In genomic region chr5:158677490-158677838, GRCh38 we compare ENCODE assay signal across 27 cellular contexts.
DNase-seq lines count a peak whose midpoint lies in the region; ATAC-seq and TF ChIP-seq lines count a peak whose summit lies in the region.
"Had no signal": no experiment of that assay in that cellular context is flagged by ENCODE, and none has a peak within 500 bp of the region (broad histone marks: within the 10 kb centered on the region; RNA-seq: fewer than 3 reads in every experiment).

No MANE protein-coding gene starts in this region.

- no peaks in the 10 kb centered on the region for H3K79me1 ChIP-seq in neuronal stem cell (ENCODE audit: low read depth, low read length)

- no peak overlapping the region for H3K4me3 ChIP-seq in CD8-positive, alpha-beta T cell (ENCODE audit: low read depth, low read length)
- no peak overlapping the region for H3K4me3 ChIP-seq in Karpas-422 (ENCODE audit: low read length)
- no peak overlapping the region for H3K4me3 ChIP-seq in endodermal cell (ENCODE audit: low read length)
- H3K4me3 ChIP-seq in neuronal stem cell (ENCODE audit: low read length in 2 of 2), result no peak overlapping the region
- H3K4me3 ChIP-seq in right lobe of liver, result no peak overlapping the region
- H3K4me3 ChIP-seq: colonic mucosa, Peyer's patch, prostate gland had no signal

- intact Hi-C loops in CD8-positive, alpha-beta T cell (cut with DNase I, micrococcal nuclease), result no loop called here
- intact Hi-C loops in right lobe of liver (cut with DNase I), result no loop called here

- H2BK15ac ChIP-seq in neuronal stem cell (ENCODE audit: low read length), result no peak overlapping the region

- no peak overlapping the region for H3K18ac ChIP-seq in neuronal stem cell (ENCODE audit: low read length)

- no peak overlapping the region for H3K23ac ChIP-seq in neuronal stem cell (ENCODE audit: low read depth, low read length, poor library complexity)

- POLR2A ChIA-PET in CD8-positive, alpha-beta T cell (lab: Charles Lee), result no interaction called here

- no peak overlapping the region for H3K4ac ChIP-seq in neuronal stem cell (ENCODE audit: low read length)

- H3K9me3 ChIP-seq in CD8-positive, alpha-beta T cell (ENCODE audit: low read length), result no peaks in the 10 kb centered on the region
- H3K9me3 ChIP-seq in Karpas-422 (ENCODE audit: low read length) (no peaks in the 10 kb centered on the region), endodermal cell (ENCODE audit: control insufficient read depth, low read length) (no peaks in the 10 kb centered on the region), neuronal stem cell (replicated peaks in 1 of 2; ENCODE audit: control insufficient read depth in 2 of 2, insufficient read depth in 1 of 2, low read depth in 1 of 2, low read length in 2 of 2) (no peaks in the 10 kb centered on the region), right lobe of liver (no peaks in the 10 kb centered on the region)
- H3K9me3 ChIP-seq: colonic mucosa, Peyer's patch, prostate gland had no signal

- no peak overlapping the region for H2BK12ac ChIP-seq in neuronal stem cell (ENCODE audit: low read length)

- no peak for ATAC-seq in CD8-positive, alpha-beta T cell
- ATAC-seq in SK-N-SH treated with all-trans-retinoic acid at 6 μM for 48 hours, result no peak
- ATAC-seq in right lobe of liver, result no peak
- ATAC-seq: activated T-cell treated with anti-CD3 and anti-CD28 coated beads, Interleukin-2, amount 50 U/mL, for 4 hours; left lobe of liver; sciatic nerve had no signal

- no peaks in the 10 kb centered on the region for H3K36me3 Mint-ChIP-seq in CD8-positive, alpha-beta T cell
- no peaks in the 10 kb centered on the region for H3K36me3 Mint-ChIP-seq in endodermal cell (ENCODE audit: low read depth)
- H3K36me3 Mint-ChIP-seq: CD14-positive monocyte had no signal

- no peak overlapping the region for H2BK5ac ChIP-seq in neuronal stem cell (ENCODE audit: low read length)

- H2AFZ ChIP-seq in Karpas-422 (ENCODE audit: low read length) (no peak overlapping the region), neuronal stem cell (ENCODE audit: low read length) (peak overlapping the region; percentile 73)

- no peaks in the 10 kb centered on the region for H3K36me3 ChIP-seq in CD8-positive, alpha-beta T cell (ENCODE audit: insufficient read depth, low read length)
- H3K36me3 ChIP-seq in Karpas-422 (ENCODE audit: insufficient read depth, low read length) (no peaks in the 10 kb centered on the region), endodermal cell (ENCODE audit: control insufficient read depth, insufficient read depth, low read length) (no peaks in the 10 kb centered on the region), neuronal stem cell (replicated peaks in 1 of 2; ENCODE audit: control insufficient read depth in 2 of 2, insufficient read depth in 2 of 2, low read length in 2 of 2) (no peaks in the 10 kb centered on the region), right lobe of liver (no peaks in the 10 kb centered on the region)
- H3K36me3 ChIP-seq: colonic mucosa, Peyer's patch, prostate gland had no signal

- H2AK5ac ChIP-seq in neuronal stem cell (ENCODE audit: low read depth, low read length), result no peak overlapping the region

- H4K91ac ChIP-seq in neuronal stem cell (ENCODE audit: low read depth, low read length, poor library complexity), result no peak overlapping the region

- H3K4me2 ChIP-seq in Karpas-422 (ENCODE audit: low read depth, low read length, poor library complexity, severe bottlenecking) (peak overlapping the region; percentile 27), neuronal stem cell (ENCODE audit: insufficient read depth, low read length, poor library complexity, severe bottlenecking) (no peak overlapping the region)
- H3K4me2 ChIP-seq: KMS-11 had no signal

- no peak overlapping the region for H3K9ac ChIP-seq in Karpas-422 (ENCODE audit: low read length)
- no peak overlapping the region for H3K9ac ChIP-seq in endodermal cell (ENCODE audit: extremely low read depth, low read length, poor library complexity, severe bottlenecking)
- no peak overlapping the region for H3K9ac ChIP-seq in neuronal stem cell (ENCODE audit: low read depth, low read length, poor library complexity)
- H3K9ac ChIP-seq: KMS-11 had no signal

- H4K20me1 ChIP-seq in Karpas-422 (ENCODE audit: insufficient read depth, low read depth, low read length), result no peaks in the 10 kb centered on the region

- 85% methylated on average over 5 to 7 of the region's 7 CpGs for WGBS in endodermal cell (ENCODE audit: insufficient coverage in 1 of 2, insufficient read length in 1 of 2), 2 experiments
- no CpG with 5 or more reads among the region's 7 CpGs for WGBS in neuronal stem cell (ENCODE audit: extremely low coverage in 2 of 2, insufficient read length in 2 of 2, insufficient replicate concordance in 1 of 2), 2 donors
- 84% methylated on average over 7 of the region's 7 CpGs for WGBS in right lobe of liver (ENCODE audit: insufficient coverage, low coverage, low lambda C conversion rate, missing lambda C conversion rate)

- H3K4me3 Mint-ChIP-seq in CD8-positive, alpha-beta T cell, result no peak overlapping the region
- no peak overlapping the region for H3K4me3 Mint-ChIP-seq in endodermal cell
- H3K4me3 Mint-ChIP-seq: activated T-cell treated with anti-CD3 and anti-CD28 coated beads, Interleukin-2, amount 50 U/mL, for 4 hours had no signal

- no peak overlapping the region for H3K27ac ChIP-seq in CD8-positive, alpha-beta T cell (ENCODE audit: low read depth, low read length)
- H3K27ac ChIP-seq in Karpas-422 (ENCODE audit: low read length), result no peak overlapping the region
- no peak overlapping the region for H3K27ac ChIP-seq in endodermal cell (ENCODE audit: low read depth, low read length)
- H3K27ac ChIP-seq in neuronal stem cell (replicated peaks; ENCODE audit: low read length), result no peak overlapping the region
- no peak overlapping the region for H3K27ac ChIP-seq in right lobe of liver
- H3K27ac ChIP-seq: colonic mucosa, HL-60, KMS-11, prostate gland had no signal

- H3K4me1 ChIP-seq in CD8-positive, alpha-beta T cell (ENCODE audit: insufficient read depth, low read length), result no peaks in the 10 kb centered on the region
- H3K4me1 ChIP-seq in Karpas-422 (ENCODE audit: low read length) (peaks cover 23% of the 10 kb centered on the region), endodermal cell (ENCODE audit: control insufficient read depth, insufficient read depth, low read length) (no peaks in the 10 kb centered on the region), neuronal stem cell (ENCODE audit: control insufficient read depth in 2 of 2, insufficient read depth in 1 of 2, low read depth in 1 of 2, low read length in 2 of 2) (peaks cover 0 to 1% of the 10 kb centered on the region in 2 donors), right lobe of liver (no peaks in the 10 kb centered on the region)
- H3K4me1 ChIP-seq: colonic mucosa, prostate gland had no signal

- TF ChIP-seq CTCF in CD8-positive, alpha-beta T cell (IDR thresholded peaks at IDR 0.05), result no peak
- peak; percentile 41 for TF ChIP-seq CTCF in endodermal cell (conservative IDR thresholded peaks at IDR 0.05)
- TF ChIP-seq CTCF in right lobe of liver (IDR thresholded peaks at IDR 0.05), result no peak

- H3K14ac ChIP-seq in neuronal stem cell (ENCODE audit: low read length), result no peak overlapping the region

- H3K79me2 ChIP-seq in Karpas-422 (ENCODE audit: low read length), result no peaks in the 10 kb centered on the region

- H3K27ac Mint-ChIP-seq in CD8-positive, alpha-beta T cell, result peak overlapping the region; percentile 11
- no peak overlapping the region for H3K27ac Mint-ChIP-seq in endodermal cell

- H3K9me3 Mint-ChIP-seq in CD8-positive, alpha-beta T cell, result no peaks in the 10 kb centered on the region
- no peaks in the 10 kb centered on the region for H3K9me3 Mint-ChIP-seq in endodermal cell
- H3K9me3 Mint-ChIP-seq: activated T-cell treated with anti-CD3 and anti-CD28 coated beads, Interleukin-2, amount 50 U/mL, for 4 hours had no signal

- CTCF ChIA-PET in CD8-positive, alpha-beta T cell (lab: Charles Lee), result interaction anchor here (0.9 to 1.3 kb wide), 2 partner anchors 17 to 502 kb away, joined by 3 to 4 read pairs; no protein-coding TSS in a partner anchor

- H3K27me3 ChIP-seq in CD8-positive, alpha-beta T cell (ENCODE audit: insufficient read depth, low read length), result no peaks in the 10 kb centered on the region
- no peaks in the 10 kb centered on the region for H3K27me3 ChIP-seq in Karpas-422 (ENCODE audit: low read length)
- no peaks in the 10 kb centered on the region for H3K27me3 ChIP-seq in endodermal cell (ENCODE audit: control insufficient read depth, insufficient read depth, low read length, poor library complexity, severe bottlenecking)
- no peaks in the 10 kb centered on the region for H3K27me3 ChIP-seq in neuronal stem cell (ENCODE audit: control insufficient read depth in 3 of 3, insufficient read depth in 3 of 3, low read depth in 1 of 3, low read length in 3 of 3)
- no peaks in the 10 kb centered on the region for H3K27me3 ChIP-seq in right lobe of liver
- H3K27me3 ChIP-seq: colonic mucosa, Peyer's patch had no signal

- H3K4me1 Mint-ChIP-seq in CD8-positive, alpha-beta T cell (ENCODE audit: low read depth), result peaks cover 10% of the 10 kb centered on the region
- peaks cover 22% of the 10 kb centered on the region for H3K4me1 Mint-ChIP-seq in endodermal cell

- peaks cover 9% of the 10 kb centered on the region for H3K27me3 Mint-ChIP-seq in CD8-positive, alpha-beta T cell (ENCODE audit: low read depth)
- peaks cover 3% of the 10 kb centered on the region for H3K27me3 Mint-ChIP-seq in endodermal cell (ENCODE audit: insufficient read depth)

- no peak overlapping the region for H4K8ac ChIP-seq in neuronal stem cell (ENCODE audit: low read depth, low read length)

- no peaks in the 10 kb centered on the region for H3K9me2 ChIP-seq in Karpas-422 (replicated peaks; ENCODE audit: insufficient read depth, low read length)

- no peak overlapping the region for H2BK120ac ChIP-seq in neuronal stem cell (ENCODE audit: low read depth, low read length)

- no peak for TF ChIP-seq POLR2A in right lobe of liver (IDR thresholded peaks at IDR 0.05)

- DNase-seq in CD8-positive, alpha-beta T cell, result no peak
- DNase-seq in Karpas-422 (no peak), endodermal cell (peak; percentile 52), neuronal stem cell (ENCODE audit: low spot score) (no peak), AML-193 (lab: John Stamatoyannopoulos, UW) (no peak), right lobe of liver (no peak)
- DNase-seq: activated gamma-delta T cell treated with Interleukin-2 at 50 U/mL for 16 hours; activated T-cell treated with anti-CD3 and anti-CD28 coated beads, Interleukin-2, amount 50 U/mL, for 4 hours; colonic mucosa; DMS79 treated with DMSO at 0.1 percent for 48 hours; effector CD8-positive, alpha-beta T cell; MM.1S; NCI-H526; nucleus accumbens; SHP77 treated with DMSO at 0.1 percent for 48 hours; stimulated activated CD4-positive, alpha-beta T cell treated with anti-CD3 and anti-CD28 coated beads, Interleukin-12 subunit alpha, Interleukin-12 subunit beta, amount 100 ng/mL, for 4 hours; stimulated activated CD4-positive, alpha-beta T cell treated with anti-CD3 and anti-CD28 coated beads, Interleukin-2, amount 100 ng/mL, for 48 hours; T-helper 9 cell; trophoblast cell had no signal
